Comparison of ENCODE assay signal across 22 cellular contexts in the genomic region with DNA sequence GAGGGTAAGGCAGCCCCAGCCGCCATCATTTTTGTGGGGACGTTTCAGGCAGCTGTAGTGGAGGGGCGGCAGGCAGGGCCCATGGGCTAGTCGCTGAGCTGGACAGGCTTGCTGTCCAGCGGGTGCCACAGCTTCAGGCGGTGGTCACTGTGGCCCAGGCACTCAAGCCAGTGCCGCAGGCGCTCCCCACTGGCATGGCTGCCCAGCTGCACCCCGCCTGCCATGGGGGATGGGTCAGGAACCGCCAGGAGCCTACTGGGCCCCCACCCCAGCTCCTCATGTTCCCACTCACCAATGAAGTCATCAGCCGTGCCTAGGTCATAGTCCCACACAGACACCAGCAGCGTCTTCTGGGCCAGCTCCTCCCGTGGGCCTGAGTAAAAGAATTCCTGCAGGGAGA. TPM values are rescaled to one million over a fixed set of nuclear protein-coding genes. Genes with fewer than 3 reads are reported as not detected.
A peak's percentile ranks its signal among the peaks of the same experiment; 100 is the strongest.
DNase-seq lines count a peak whose midpoint lies in the region; ATAC-seq and TF ChIP-seq lines count a peak whose summit lies in the region.
"Had no signal": no experiment of that assay in that cellular context is flagged by ENCODE, and none has a peak within 500 bp of the region (broad histone marks: within the 10 kb centered on the region; RNA-seq: fewer than 3 reads in every experiment).

No MANE protein-coding gene starts in this region.

- H3K4me1 ChIP-seq in endodermal cell (ENCODE audit: control insufficient read depth, insufficient read depth, low read length): no peaks in the 10 kb centered on the region

- no peak for ATAC-seq in activated CD8-positive, alpha-beta T cell treated with anti-CD3 and anti-CD28 coated beads for 36 hours
- no peak for ATAC-seq in HG02852 (IDR thresholded peaks at IDR 0.05; ENCODE audit: unreplicated experiment)
- ATAC-seq: Right ventricle myocardium inferior; stimulated activated naive CD8-positive, alpha-beta T cell treated with anti-CD3 and anti-CD28 coated beads, Interleukin-15, amount 100 ng/mL, for 72 hours had no signal

- TF ChIP-seq CTCF in activated CD8-positive, alpha-beta T cell treated with anti-CD3 and anti-CD28 coated beads for 36 hours (IDR thresholded peaks at IDR 0.05): no peak
- no peak for TF ChIP-seq CTCF in endodermal cell (conservative IDR thresholded peaks at IDR 0.05)

- H3K4me3 ChIP-seq in endodermal cell (ENCODE audit: low read length): no peak overlapping the region
- H3K4me3 ChIP-seq: uterus had no signal

- CTCF ChIA-PET in activated CD8-positive, alpha-beta T cell treated with anti-CD3 and anti-CD28 coated beads for 36 hours (lab: Charles Lee): interaction anchor here (6.2 kb wide), 1 partner anchor 16 kb away, joined by 89 read pairs; the partner anchor contains the start of gene NUDT8

- H3K36me3 ChIP-seq in endodermal cell (ENCODE audit: control insufficient read depth, insufficient read depth, low read length): peaks cover 24% of the 10 kb centered on the region
- H3K36me3 ChIP-seq: uterus had no signal

- H3K36me3 Mint-ChIP-seq in activated naive CD4-positive, alpha-beta T cell treated with anti-CD3 and anti-CD28 coated beads, Interleukin-2, amount 50 U/mL, for 24 hours: peaks cover 2% of the 10 kb centered on the region
- peaks cover 27% of the 10 kb centered on the region for H3K36me3 Mint-ChIP-seq in activated CD8-positive, alpha-beta T cell treated with anti-CD3 and anti-CD28 coated beads for 36 hours (ENCODE audit: low read depth)
- peaks cover 31% of the 10 kb centered on the region for H3K36me3 Mint-ChIP-seq in endodermal cell (ENCODE audit: low read depth)

- no peaks in the 10 kb centered on the region for H3K27me3 ChIP-seq in endodermal cell (ENCODE audit: control insufficient read depth, insufficient read depth, low read length, poor library complexity, severe bottlenecking)
- H3K27me3 ChIP-seq: uterus had no signal

- intact Hi-C loops in activated CD8-positive, alpha-beta T cell treated with anti-CD3 and anti-CD28 coated beads for 36 hours (cut with micrococcal nuclease): no loop called here

- no peaks in the 10 kb centered on the region for H3K27me3 Mint-ChIP-seq in activated naive CD4-positive, alpha-beta T cell treated with anti-CD3 and anti-CD28 coated beads, Interleukin-2, amount 50 U/mL, for 24 hours
- H3K27me3 Mint-ChIP-seq in activated CD8-positive, alpha-beta T cell treated with anti-CD3 and anti-CD28 coated beads for 36 hours: no peaks in the 10 kb centered on the region
- H3K27me3 Mint-ChIP-seq in endodermal cell (ENCODE audit: insufficient read depth): no peaks in the 10 kb centered on the region
- H3K27me3 Mint-ChIP-seq: stimulated activated naive CD8-positive, alpha-beta T cell treated with anti-CD3 and anti-CD28 coated beads, Interleukin-15, amount 100 ng/mL, for 72 hours had no signal

- no peak overlapping the region for H3K4me3 Mint-ChIP-seq in activated naive CD4-positive, alpha-beta T cell treated with anti-CD3 and anti-CD28 coated beads, Interleukin-2, amount 50 U/mL, for 24 hours
- H3K4me3 Mint-ChIP-seq in activated CD8-positive, alpha-beta T cell treated with anti-CD3 and anti-CD28 coated beads for 36 hours: no peak overlapping the region
- H3K4me3 Mint-ChIP-seq in endodermal cell: no peak overlapping the region

- H3K4me1 Mint-ChIP-seq in activated naive CD4-positive, alpha-beta T cell treated with anti-CD3 and anti-CD28 coated beads, Interleukin-2, amount 50 U/mL, for 24 hours: peaks cover 32% of the 10 kb centered on the region
- H3K4me1 Mint-ChIP-seq in activated CD8-positive, alpha-beta T cell treated with anti-CD3 and anti-CD28 coated beads for 36 hours (ENCODE audit: low read depth): peaks cover 36% of the 10 kb centered on the region
- H3K4me1 Mint-ChIP-seq in endodermal cell: peaks cover 17% of the 10 kb centered on the region

- H3K9ac ChIP-seq in endodermal cell (ENCODE audit: extremely low read depth, low read length, poor library complexity, severe bottlenecking): no peak overlapping the region

- DNase-seq in activated naive CD4-positive, alpha-beta T cell (lab: John Stamatoyannopoulos, UW): no peak
- no peak for DNase-seq in activated CD8-positive, alpha-beta T cell treated with anti-CD3 and anti-CD28 coated beads for 36 hours
- peak; percentile 36 for DNase-seq in endodermal cell
- no peak for DNase-seq in GM19240 (ENCODE audit: insufficient read length, low spot score)
- DNase-seq in NK-92 treated with Interleukin-12 subunit alpha and Interleukin-12 subunit beta, amount 100 ng/mL, for 24 hours (lab: John Stamatoyannopoulos, UW): no peak
- no peak for DNase-seq in NCI-H82 treated with DMSO at 0.1 percent for 48 hours (lab: John Stamatoyannopoulos, UW; ENCODE audit: unreplicated experiment)
- DNase-seq: cerebellar nuclear complex; EL; kidney glomerular epithelial cell; mesendoderm; NCI-H446; stimulated activated CD4-positive, alpha-beta T cell treated with anti-CD3 and anti-CD28 coated beads, Interleukin-15, amount 100 ng/mL, for 24 hours; stimulated activated naive CD8-positive, alpha-beta T cell treated with anti-CD3 and anti-CD28 coated beads, Interleukin-15, amount 100 ng/mL, for 72 hours; uterus had no signal

- peak overlapping the region; percentile 46 for H3K27ac Mint-ChIP-seq in activated naive CD4-positive, alpha-beta T cell treated with anti-CD3 and anti-CD28 coated beads, Interleukin-2, amount 50 U/mL, for 24 hours
- peak overlapping the region; percentile 99 for H3K27ac Mint-ChIP-seq in activated CD8-positive, alpha-beta T cell treated with anti-CD3 and anti-CD28 coated beads for 36 hours
- no peak overlapping the region for H3K27ac Mint-ChIP-seq in endodermal cell

- POLR2A ChIA-PET in activated CD8-positive, alpha-beta T cell treated with anti-CD3 and anti-CD28 coated beads for 36 hours (lab: Charles Lee): interaction anchor here (1.0 to 4.3 kb wide), 2 partner anchors 10 to 16 kb away, joined by 3 to 48 read pairs; partner anchors contain the start of gene NUDT8

- WGBS in endodermal cell (ENCODE audit: insufficient coverage in 1 of 2, insufficient read length in 1 of 2), 2 experiments: 92 to 97% methylated on average over 10 to 13 of the region's 13 CpGs

- no peak overlapping the region for H3K27ac ChIP-seq in endodermal cell (ENCODE audit: low read depth, low read length)
- H3K27ac ChIP-seq: uterus had no signal

- H3K9me3 Mint-ChIP-seq in activated naive CD4-positive, alpha-beta T cell treated with anti-CD3 and anti-CD28 coated beads, Interleukin-2, amount 50 U/mL, for 24 hours: no peaks in the 10 kb centered on the region
- no peaks in the 10 kb centered on the region for H3K9me3 Mint-ChIP-seq in activated CD8-positive, alpha-beta T cell treated with anti-CD3 and anti-CD28 coated beads for 36 hours
- H3K9me3 Mint-ChIP-seq in endodermal cell: no peaks in the 10 kb centered on the region
- H3K9me3 Mint-ChIP-seq: neural crest cell; stimulated activated naive CD8-positive, alpha-beta T cell treated with anti-CD3 and anti-CD28 coated beads, Interleukin-15, amount 100 ng/mL, for 72 hours had no signal

- no peaks in the 10 kb centered on the region for H3K9me3 ChIP-seq in endodermal cell (ENCODE audit: control insufficient read depth, low read length)
- H3K9me3 ChIP-seq: uterus had no signal

RNA-seq across cellular contexts. Expression of gene NDUFV1, which starts 6.0 kb away (rescaled TPM):
- 100 to 1,000 TPM; 315 to 317 TPM for total RNA-seq in activated CD8-positive, alpha-beta T cell treated with anti-CD3 and anti-CD28 coated beads for 36 hours
- 100 to 1,000 TPM; 135 to 160 TPM for total RNA-seq in endodermal cell
- 138 TPM for polyA plus RNA-seq in endodermal cell (2013, experiment 1 of 2)
- polyA plus RNA-seq in endodermal cell (2013, experiment 2 of 2): 109 TPM

RNA-seq across cellular contexts. Expression of gene NUDT8, which starts 17.0 kb away (rescaled TPM):
- total RNA-seq in activated CD8-positive, alpha-beta T cell treated with anti-CD3 and anti-CD28 coated beads for 36 hours: 10 to 100 TPM; 35.5 to 39.5 TPM
- total RNA-seq in endodermal cell: 10 to 100 TPM in 1 of 2 donors, 1 to 10 TPM in 1; 9.5 to 13.1 TPM
- polyA plus RNA-seq in endodermal cell (2013, experiment 1 of 2): 13.6 TPM
- 13.4 TPM for polyA plus RNA-seq in endodermal cell (2013, experiment 2 of 2)

RNA-seq across cellular contexts. Expression of gene TBX10, which starts 26.8 kb away (rescaled TPM):
- not detected for total RNA-seq in activated CD8-positive, alpha-beta T cell treated with anti-CD3 and anti-CD28 coated beads for 36 hours
- total RNA-seq in endodermal cell: not detected
- polyA plus RNA-seq in endodermal cell (2013, experiment 1 of 2): 1.7 TPM
- polyA plus RNA-seq in endodermal cell (2013, experiment 2 of 2): 1.7 TPM
- total RNA-seq: aorta; neural crest cell; renal cortical epithelial cell; T-helper 2 cell treated with Interferon-gamma antibody and Interleukin-4, amounts not matched to agents 100 ng/mL and 5 ng/mL, for 36 hours; uterus had no signal
- polyA plus RNA-seq: AG04450 had no signal

RNA-seq across cellular contexts. Expression of gene GSTP1, which starts 29.1 kb away (rescaled TPM):
- total RNA-seq in activated CD8-positive, alpha-beta T cell treated with anti-CD3 and anti-CD28 coated beads for 36 hours: 100 to 1,000 TPM; 467 to 472 TPM
- total RNA-seq in endodermal cell: 1,000 to 10,000 TPM; 1,359 to 1,473 TPM
- 860 TPM for polyA plus RNA-seq in endodermal cell (2013, experiment 1 of 2)
- 803 TPM for polyA plus RNA-seq in endodermal cell (2013, experiment 2 of 2)

RNA-seq across cellular contexts. Expression of gene ACY3, which starts 37.8 kb away (rescaled TPM):
- total RNA-seq in activated CD8-positive, alpha-beta T cell treated with anti-CD3 and anti-CD28 coated beads for 36 hours: under 1 TPM; 0.31 to 0.61 TPM
- under 1 TPM; 0.20 to 0.71 TPM for total RNA-seq in endodermal cell
- not detected for polyA plus RNA-seq in endodermal cell (2013, experiment 1 of 2)
- polyA plus RNA-seq in endodermal cell (2013, experiment 2 of 2): not detected
- total RNA-seq: aorta, neural crest cell, Right ventricle myocardium inferior, uterus had no signal
- polyA plus RNA-seq: AG04450 had no signal
